ENCODE assay signal across 1 cellular context in genomic region chr17:64073771-64074703, GRCh38.
TF ChIP-seq lines count a peak whose summit lies in the region.

No MANE protein-coding gene starts in this region.

TF ChIP-seq in GM12878, 131 proteins besides CTCF, POLR2A, EP300 and RAD21 (continued from another document and continues in another):
- TF ChIP-seq RFX5 (IDR thresholded peaks at IDR 0.05; ENCODE audit: low read depth, low read length) (no peak), ZBTB4 (CRISPR knock-in tag; IDR thresholded peaks at IDR 0.05) (no peak), HDAC2 (IDR thresholded peaks at IDR 0.05) (no peak), SMAD1 (IDR thresholded peaks at IDR 0.05; ENCODE audit: low read depth, partially characterized antibody) (no peak), ZZZ3 (IDR thresholded peaks at IDR 0.05; ENCODE audit: control insufficient read depth, insufficient read length, low read depth) (no peak), MYB (IDR thresholded peaks at IDR 0.05; ENCODE audit: borderline replicate concordance, low read depth, low read length) (no peak), PBX3 (IDR thresholded peaks at IDR 0.05; ENCODE audit: insufficient replicate concordance, low read depth, low read length) (no peak), SREBF1 (IDR thresholded peaks at IDR 0.05; ENCODE audit: low read length) (no peak), MXI1 (IDR thresholded peaks at IDR 0.05; ENCODE audit: low read depth, low read length) (peak; percentile 63; the same call in 1 of the 2 replicates), ATF2 (IDR thresholded peaks at IDR 0.05; ENCODE audit: low read length) (peak; percentile 82), SUZ12 (IDR thresholded peaks at IDR 0.05; ENCODE audit: unreplicated experiment) (no peak), CUX1 (IDR thresholded peaks at IDR 0.05; ENCODE audit: insufficient replicate concordance, low read depth, low read length) (peak; percentile 63), EGR1 (IDR thresholded peaks at IDR 0.05; ENCODE audit: borderline replicate concordance in 1 of 2, low read depth in 2 of 2, low read length in 2 of 2) (no peak), IKZF1 (conservative IDR thresholded peaks at IDR 0.05) (peak; percentile 76), ZNF207 (IDR thresholded peaks at IDR 0.05; ENCODE audit: borderline replicate concordance) (no peak), MYC (IDR thresholded peaks at IDR 0.05; ENCODE audit: insufficient read depth, insufficient read length, insufficient replicate concordance, low read length, severe bottlenecking) (no peak), WRNIP1 (IDR thresholded peaks at IDR 0.05; ENCODE audit: borderline replicate concordance, low read depth, low read length) (no peak), PAX8 (IDR thresholded peaks at IDR 0.05) (no peak), JUNB (IDR thresholded peaks at IDR 0.05) (peak; percentile 30), SKIL (IDR thresholded peaks at IDR 0.05; ENCODE audit: low read depth, poor library complexity, severe bottlenecking) (peak; percentile 58), BCL3 (IDR thresholded peaks at IDR 0.05; ENCODE audit: borderline replicate concordance, insufficient read depth, low read depth, low read length, poor library complexity, severe bottlenecking) (no peak), KLF5 (IDR thresholded peaks at IDR 0.05; ENCODE audit: partially characterized antibody) (no peak), NR2C2 (IDR thresholded peaks at IDR 0.05; ENCODE audit: borderline replicate concordance, control insufficient read depth, insufficient read length, low read depth) (no peak), POLR2AphosphoS2 (IDR thresholded peaks at IDR 0.05; ENCODE audit: low read depth, low read length) (no peak), ZSCAN29 (IDR thresholded peaks at IDR 0.05) (no peak), MEF2A (IDR thresholded peaks at IDR 0.05; ENCODE audit: insufficient read depth, low read depth, low read length) (peak; percentile 78), CHD2 (IDR thresholded peaks at IDR 0.05; ENCODE audit: borderline replicate concordance, low read depth, low read length) (peak; percentile 33; the same call in 1 of the 2 replicates), ZNF687 (IDR thresholded peaks at IDR 0.05) (peak; percentile 89), RBBP5 (conservative IDR thresholded peaks at IDR 0.05) (no peak), BCLAF1 (IDR thresholded peaks at IDR 0.05) (no peak), BACH1 (IDR thresholded peaks at IDR 0.05; ENCODE audit: borderline replicate concordance) (peak; percentile 70; the same call in 1 of the 2 replicates)
